In the genomic region with DNA sequence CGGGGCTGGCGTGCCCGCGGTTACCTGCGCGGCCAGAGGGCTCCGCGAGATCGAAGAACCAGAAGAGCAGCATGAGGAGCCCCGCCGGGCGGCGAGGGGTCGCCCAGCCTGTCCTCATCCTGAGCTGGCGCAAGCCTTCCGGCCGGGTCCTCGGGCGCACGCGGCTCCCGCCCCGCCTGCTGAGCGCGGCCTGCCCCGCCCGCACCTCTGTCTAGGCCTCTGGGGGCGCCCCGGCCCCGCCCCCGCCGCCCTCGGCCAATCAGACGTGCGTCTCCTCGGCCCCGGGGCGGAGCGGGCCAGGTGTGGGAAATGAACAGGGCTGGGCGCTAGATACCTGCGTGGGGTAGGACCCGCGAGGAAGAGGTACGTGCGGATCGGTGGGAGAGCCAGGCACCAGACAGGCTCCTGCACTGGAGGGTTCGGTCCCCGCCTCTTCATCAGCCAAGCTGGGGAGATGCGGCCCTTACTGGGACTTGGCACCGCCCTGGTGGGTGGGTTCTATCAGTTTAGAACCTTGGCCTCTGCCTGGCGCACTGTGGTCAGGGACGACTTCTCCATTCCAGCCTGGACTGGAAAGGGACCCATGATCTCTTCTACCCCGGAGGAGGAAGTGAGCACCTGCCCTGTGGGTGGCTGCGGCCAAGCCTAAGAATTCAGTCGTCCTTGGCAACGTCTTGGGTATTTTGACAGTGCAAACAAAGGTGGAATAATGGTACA, we compare ENCODE assay signal across 8 cellular contexts. TPM values are rescaled to one million over a fixed set of nuclear protein-coding genes. Genes with fewer than 3 reads are reported as not detected.
DNase-seq lines count a peak whose midpoint lies in the region; ATAC-seq, FAIRE-seq and TF ChIP-seq lines count a peak whose summit lies in the region.

LY75 (minus strand) TSS at position 192 of the 717 bp plus-strand sequence.

- FAIRE-seq in GM18507 (lab: Jason Lieb, UNC), result peak; percentile 87

- 8% methylated on average over 56 of the region's 56 CpGs; no CpG with 5 or more reads in 1 of the 2 donors for WGBS in transverse colon (ENCODE audit: low coverage in 1 of 2), 2 donors

- peak; percentile 74 for TF ChIP-seq POLR2A in transverse colon (IDR thresholded peaks at IDR 0.05)

- H3K4me3 Mint-ChIP-seq in activated T-helper 1 cell treated with anti-CD3 and anti-CD28 coated beads, Interleukin-12 subunit alpha, Interleukin-12 subunit beta, Interleukin-2, Interleukin-4 antibody, amounts not matched to agents 30 ng/mL and 10 ng/mL and 1 ng/mL, durations not matched to agents 14 hours and 24 hours and 36 hours, result peak within 1 kb of the TSS; percentile 92

- in situ Hi-C loops in transverse colon (cut with MboI; ENCODE audit: low pct_ligation_motif_present in 1 of 4, low pct_unique_long_range_greater_than_20kb in 1 of 4, low sequenced_read_pairs in 3 of 4), result no loop called here

- H3K36me3 ChIP-seq in transverse colon, result no peaks in the 10 kb centered on the region

- peak within 1 kb of the TSS; percentile 91 for H3K27ac Mint-ChIP-seq in activated T-helper 1 cell treated with anti-CD3 and anti-CD28 coated beads, Interleukin-12 subunit alpha, Interleukin-12 subunit beta, Interleukin-2, Interleukin-4 antibody, amounts not matched to agents 30 ng/mL and 10 ng/mL and 1 ng/mL, durations not matched to agents 14 hours and 24 hours and 36 hours

- TF ChIP-seq CTCF in transverse colon (IDR thresholded peaks at IDR 0.05), result no peak

- H3K4me3 ChIP-seq in transverse colon, result peak within 1 kb of the TSS; percentile 13 to 69 (median 51)

- no peaks in the 10 kb centered on the region for H3K27me3 ChIP-seq in transverse colon

- peaks cover 41% of the 10 kb centered on the region for H3K4me1 Mint-ChIP-seq in activated T-helper 1 cell treated with anti-CD3 and anti-CD28 coated beads, Interleukin-12 subunit alpha, Interleukin-12 subunit beta, Interleukin-2, Interleukin-4 antibody, amounts not matched to agents 30 ng/mL and 10 ng/mL and 1 ng/mL, durations not matched to agents 14 hours and 24 hours and 36 hours (ENCODE audit: low read depth)

- H3K27me3 Mint-ChIP-seq in activated T-helper 1 cell treated with anti-CD3 and anti-CD28 coated beads, Interleukin-12 subunit alpha, Interleukin-12 subunit beta, Interleukin-2, Interleukin-4 antibody, amounts not matched to agents 30 ng/mL and 10 ng/mL and 1 ng/mL, durations not matched to agents 14 hours and 24 hours and 36 hours (ENCODE audit: insufficient read depth), result no peaks in the 10 kb centered on the region

- TF ChIP-seq EP300 in transverse colon (IDR thresholded peaks at IDR 0.05; ENCODE audit: low read depth), result no peak

- peak within 1 kb of the TSS; percentile 71 to 85 (median 80) for H3K27ac ChIP-seq in transverse colon

- ATAC-seq in HG02798 (IDR thresholded peaks at IDR 0.05; ENCODE audit: poor library complexity, unreplicated experiment), result peak; percentile 90

- H3K36me3 Mint-ChIP-seq in activated T-helper 1 cell treated with anti-CD3 and anti-CD28 coated beads, Interleukin-12 subunit alpha, Interleukin-12 subunit beta, Interleukin-2, Interleukin-4 antibody, amounts not matched to agents 30 ng/mL and 10 ng/mL and 1 ng/mL, durations not matched to agents 14 hours and 24 hours and 36 hours (ENCODE audit: low read depth), result peaks cover 10% of the 10 kb centered on the region

- no peaks in the 10 kb centered on the region for H3K9me3 ChIP-seq in transverse colon

- no peaks in the 10 kb centered on the region for H3K9me3 Mint-ChIP-seq in activated T-helper 1 cell treated with anti-CD3 and anti-CD28 coated beads, Interleukin-12 subunit alpha, Interleukin-12 subunit beta, Interleukin-2, Interleukin-4 antibody, amounts not matched to agents 30 ng/mL and 10 ng/mL and 1 ng/mL, durations not matched to agents 14 hours and 24 hours and 36 hours

- peak; percentile 81 for DNase-seq in GM18507 (ENCODE audit: extremely low spot score, insufficient read length, low read depth)
- peak; percentile 92 for DNase-seq in NOMO-1 treated with dmso at 0.1 percent for 144 hours (lab: John Stamatoyannopoulos, UW; ENCODE audit: unreplicated experiment)
- peak; percentile 69 for DNase-seq in activated T-helper 1 cell treated with anti-CD3 and anti-CD28 coated beads, Interleukin-12 subunit alpha, Interleukin-12 subunit beta, Interleukin-2, Interleukin-4 antibody, amounts not matched to agents 30 ng/mL and 10 ng/mL and 1 ng/mL, durations not matched to agents 14 hours and 24 hours and 36 hours (ENCODE audit: low spot score)
- peak; percentile 14 for DNase-seq in glomerular visceral epithelial cell (ENCODE audit: extremely low spot score)
- DNase-seq in pons (ENCODE audit: low spot score), result peak; percentile 61
- DNase-seq in transverse colon, result peak; percentile 90
- DNase-seq in foreskin melanocyte, result no peak

- intact Hi-C loops in activated T-helper 1 cell treated with anti-CD3 and anti-CD28 coated beads, Interleukin-12 subunit alpha, Interleukin-12 subunit beta, Interleukin-2, Interleukin-4 antibody, amounts not matched to agents 30 ng/mL and 10 ng/mL and 1 ng/mL, durations not matched to agents 14 hours and 24 hours and 36 hours (cut with micrococcal nuclease), result loop anchor here (1.0 to 10.0 kb wide), 8 partner anchors 9 to 1230 kb away; partner anchors contain the start of genes MARCHF7, RBMS1 and WDSUB1
- intact Hi-C loops in transverse colon (cut with DNase I; ENCODE audit: low total_unique reads), result no loop called here

- peaks cover 0 to 40% (median 15%) of the 10 kb centered on the region in 4 donors for H3K4me1 ChIP-seq in transverse colon

RNA-seq across cellular contexts. Expression of gene LY75, which starts in this region (rescaled TPM):
- 50.6 and 53.5 TPM in 2 replicates for total RNA-seq in activated T-helper 1 cell treated with anti-CD3 and anti-CD28 coated beads, Interleukin-12 subunit alpha, Interleukin-12 subunit beta, Interleukin-2, Interleukin-4 antibody, amounts not matched to agents 30 ng/mL and 10 ng/mL and 1 ng/mL, durations not matched to agents 14 hours and 24 hours and 36 hours
- total RNA-seq in transverse colon, result 10 to 100 TPM; 15.3 to 44.2 (median 37.2) TPM
